9 cellular contexts compared by ENCODE assay signal in genomic region chr19:4327877-4328242, GRCh38. TPM values are rescaled to one million over a fixed set of nuclear protein-coding genes. Genes with fewer than 3 reads are reported as not detected.
DNase-seq lines count a peak whose midpoint lies in the region; ATAC-seq and TF ChIP-seq lines count a peak whose summit lies in the region.
"Had no signal": no experiment of that assay in that cellular context is flagged by ENCODE, and none has a peak within 500 bp of the region (broad histone marks: within the 10 kb centered on the region; RNA-seq: fewer than 3 reads in every experiment).

No MANE protein-coding gene starts in this region.

- H3K36me3 ChIP-seq in lower lobe of right lung = no peaks in the 10 kb centered on the region
- H3K36me3 ChIP-seq in upper lobe of left lung = no peaks in the 10 kb centered on the region

- no peaks in the 10 kb centered on the region for H3K36me3 Mint-ChIP-seq in activated naive CD4-positive, alpha-beta T cell treated with anti-CD3 and anti-CD28 coated beads, Interleukin-2, amount 10 ng/mL, durations not matched to agents 7 days and 5 days
- H3K36me3 Mint-ChIP-seq in activated naive CD8-positive, alpha-beta T cell treated with anti-CD3 and anti-CD28 coated beads, Interleukin-2, amount 10 ng/mL, durations not matched to agents 7 days and 5 days = peaks cover 4% of the 10 kb centered on the region

- H3K27ac ChIP-seq in lower lobe of right lung (no peak overlapping the region), upper lobe of left lung (peak overlapping the region in 1 of 4 donors; percentile 61)

- ATAC-seq in activated naive CD8-positive, alpha-beta T cell treated with anti-CD3 and anti-CD28 coated beads, Interleukin-2, amount 10 ng/mL, durations not matched to agents 7 days and 5 days (ENCODE audit: low read depth) = peak; percentile 15
- ATAC-seq in lower lobe of right lung (peak; percentile 20 to 44), upper lobe of left lung (ENCODE audit: low FRiP score in 2 of 2) (peak in 1 of 2 donors; percentile 28), HG03378 (IDR thresholded peaks at IDR 0.05; ENCODE audit: unreplicated experiment) (no peak)

- H3K4me3 Mint-ChIP-seq in activated naive CD4-positive, alpha-beta T cell treated with anti-CD3 and anti-CD28 coated beads, Interleukin-2, amount 10 ng/mL, durations not matched to agents 7 days and 5 days = peak overlapping the region; percentile 78
- peak overlapping the region; percentile 86 for H3K4me3 Mint-ChIP-seq in activated naive CD8-positive, alpha-beta T cell treated with anti-CD3 and anti-CD28 coated beads, Interleukin-2, amount 10 ng/mL, durations not matched to agents 7 days and 5 days

- H3K27ac Mint-ChIP-seq in activated naive CD4-positive, alpha-beta T cell treated with anti-CD3 and anti-CD28 coated beads, Interleukin-2, amount 10 ng/mL, durations not matched to agents 7 days and 5 days = peak overlapping the region; percentile 78
- peak overlapping the region; percentile 89 for H3K27ac Mint-ChIP-seq in activated naive CD8-positive, alpha-beta T cell treated with anti-CD3 and anti-CD28 coated beads, Interleukin-2, amount 10 ng/mL, durations not matched to agents 7 days and 5 days

- H3K9me3 Mint-ChIP-seq in activated naive CD4-positive, alpha-beta T cell treated with anti-CD3 and anti-CD28 coated beads, Interleukin-2, amount 10 ng/mL, durations not matched to agents 7 days and 5 days = no peaks in the 10 kb centered on the region
- no peaks in the 10 kb centered on the region for H3K9me3 Mint-ChIP-seq in activated naive CD8-positive, alpha-beta T cell treated with anti-CD3 and anti-CD28 coated beads, Interleukin-2, amount 10 ng/mL, durations not matched to agents 7 days and 5 days

- H3K4me3 ChIP-seq in lower lobe of right lung = peak overlapping the region; percentile 55
- H3K4me3 ChIP-seq in upper lobe of left lung = peak overlapping the region; percentile 19 to 57 (median 40)

- CTCF ChIA-PET in activated naive CD4-positive, alpha-beta T cell treated with anti-CD3 and anti-CD28 coated beads, Interleukin-2, amount 10 ng/mL, durations not matched to agents 7 days and 5 days (lab: Charles Lee) = interaction anchor here (0.8 kb wide), 1 partner anchor 326 kb away, joined by 3 read pairs; no protein-coding TSS in a partner anchor

- intact Hi-C loops in lower lobe of right lung (cut with DNase I) = no loop called here

- no peaks in the 10 kb centered on the region for H3K9me3 ChIP-seq in lower lobe of right lung
- no peaks in the 10 kb centered on the region for H3K9me3 ChIP-seq in upper lobe of left lung

- H3K4me1 ChIP-seq in lower lobe of right lung (peaks cover 13% of the 10 kb centered on the region), upper lobe of left lung (peaks cover 18 to 24% (median 21%) of the 10 kb centered on the region in 4 donors)

- H3K4me1 Mint-ChIP-seq in activated naive CD4-positive, alpha-beta T cell treated with anti-CD3 and anti-CD28 coated beads, Interleukin-2, amount 10 ng/mL, durations not matched to agents 7 days and 5 days = peaks cover 35% of the 10 kb centered on the region
- H3K4me1 Mint-ChIP-seq in activated naive CD8-positive, alpha-beta T cell treated with anti-CD3 and anti-CD28 coated beads, Interleukin-2, amount 10 ng/mL, durations not matched to agents 7 days and 5 days = peaks cover 20% of the 10 kb centered on the region

- 8 to 14% methylated on average over 2 to 12 of the region's 13 CpGs for whole genome bisulfite sequencing in upper lobe of left lung, 2 donors

- peaks cover 27% of the 10 kb centered on the region for H3K27me3 Mint-ChIP-seq in activated naive CD4-positive, alpha-beta T cell treated with anti-CD3 and anti-CD28 coated beads, Interleukin-2, amount 10 ng/mL, durations not matched to agents 7 days and 5 days
- H3K27me3 Mint-ChIP-seq in activated naive CD8-positive, alpha-beta T cell treated with anti-CD3 and anti-CD28 coated beads, Interleukin-2, amount 10 ng/mL, durations not matched to agents 7 days and 5 days = no peaks in the 10 kb centered on the region

- no peaks in the 10 kb centered on the region for H3K27me3 ChIP-seq in lower lobe of right lung (ENCODE audit: low read depth)
- no peaks in the 10 kb centered on the region for H3K27me3 ChIP-seq in upper lobe of left lung

- TF ChIP-seq EP300 in upper lobe of left lung (IDR thresholded peaks at IDR 0.05) = no peak

- POLR2A ChIA-PET in activated naive CD8-positive, alpha-beta T cell treated with anti-CD3 and anti-CD28 coated beads, Interleukin-2, amount 10 ng/mL, durations not matched to agents 7 days and 5 days (lab: Charles Lee) = interaction anchor here (0.9 to 4.1 kb wide), 6 partner anchors 16 to 143 kb away, joined by 3 to 30 read pairs (median 6); partner anchors contain the start of genes CHAF1A, FSD1, MPND and TMIGD2

- TF ChIP-seq CTCF in lower lobe of right lung (IDR thresholded peaks at IDR 0.05) = no peak
- TF ChIP-seq CTCF in upper lobe of left lung (IDR thresholded peaks at IDR 0.05) = no peak

- DNase-seq in activated naive CD4-positive, alpha-beta T cell treated with anti-CD3 and anti-CD28 coated beads, Interleukin-2, amount 10 ng/mL, durations not matched to agents 7 days and 5 days = no peak
- DNase-seq in activated naive CD4-positive, alpha-beta T cell (lab: John Stamatoyannopoulos, UW) = no peak
- DNase-seq in activated naive CD8-positive, alpha-beta T cell treated with anti-CD3 and anti-CD28 coated beads, Interleukin-2, amount 10 ng/mL, durations not matched to agents 7 days and 5 days = no peak
- DNase-seq in lower lobe of right lung (no peak), upper lobe of left lung (no peak), Kasumi-1 (lab: John Stamatoyannopoulos, UW) (no peak), NCI-H2107 treated with DMSO at 0.1 percent for 48 hours (lab: John Stamatoyannopoulos, UW; ENCODE audit: unreplicated experiment) (no peak)

- TF ChIP-seq POLR2A in upper lobe of left lung (IDR thresholded peaks at IDR 0.05) = no peak

RNA-seq across cellular contexts. Expression of gene STAP2, which starts 10.8 kb away (rescaled TPM):
- total RNA-seq in activated naive CD8-positive, alpha-beta T cell treated with anti-CD3 and anti-CD28 coated beads, Interleukin-2, amount 10 ng/mL, durations not matched to agents 7 days and 5 days = 1 to 10 TPM; 8.4 to 8.8 TPM
- total RNA-seq in lower lobe of right lung = 11.8 TPM
- 10 to 100 TPM; 11.2 to 39.8 (median 14.7) TPM for total RNA-seq in upper lobe of left lung

RNA-seq across cellular contexts. Expression of gene MPND, which starts 15.5 kb away (rescaled TPM):
- 10 to 100 TPM; 23.7 to 26.2 TPM for total RNA-seq in activated naive CD8-positive, alpha-beta T cell treated with anti-CD3 and anti-CD28 coated beads, Interleukin-2, amount 10 ng/mL, durations not matched to agents 7 days and 5 days
- total RNA-seq in lower lobe of right lung (41.2 TPM), upper lobe of left lung (10 to 100 TPM in 4 of 6 donors, 1 to 10 TPM in 2; 7.7 to 37.1 (median 15.6) TPM)

RNA-seq across cellular contexts. Expression of gene FSD1, which starts 23.5 kb away (rescaled TPM):
- total RNA-seq in activated naive CD8-positive, alpha-beta T cell treated with anti-CD3 and anti-CD28 coated beads, Interleukin-2, amount 10 ng/mL, durations not matched to agents 7 days and 5 days = 10 to 100 TPM; 20.8 to 21.8 TPM
- total RNA-seq in lower lobe of right lung (0.62 TPM), upper lobe of left lung (1 to 10 TPM in 2 of 6 donors, under 1 TPM in 4; 0.54 to 2.1 (median 0.82) TPM)

RNA-seq across cellular contexts. Expression of gene TMIGD2, which starts 25.7 kb away (rescaled TPM):
- total RNA-seq in activated naive CD8-positive, alpha-beta T cell treated with anti-CD3 and anti-CD28 coated beads, Interleukin-2, amount 10 ng/mL, durations not matched to agents 7 days and 5 days = 10 to 100 TPM; 49.3 to 50.5 TPM
- 1.7 TPM for total RNA-seq in lower lobe of right lung
- total RNA-seq in upper lobe of left lung = 1 to 10 TPM in 3 of 6 donors, under 1 TPM in 2, not detected in 1; 0.30 to 1.9 (median 1.3) TPM
- total RNA-seq: myocyte had no signal

RNA-seq across cellular contexts. Expression of gene SHD, which starts 48.8 kb away (rescaled TPM):
- total RNA-seq in activated naive CD8-positive, alpha-beta T cell treated with anti-CD3 and anti-CD28 coated beads, Interleukin-2, amount 10 ng/mL, durations not matched to agents 7 days and 5 days = not detected
- not detected for total RNA-seq in lower lobe of right lung
- under 1 TPM in 1 of 6 donors, not detected in 5; 0.98 TPM for total RNA-seq in upper lobe of left lung

Comparison
In these comparisons a context has a peak if more than half of its experiments do, and no peak if none do; other contexts are left out.
1. RNA of gene FSD1, which starts 23.5 kb away (total RNA-seq): 20.8 to 21.8 TPM in activated naive CD8-positive, alpha-beta T cell treated with anti-CD3 and anti-CD28 coated beads, Interleukin-2, amount 10 ng/mL, durations not matched to agents 7 days and 5 days; 0.54 to 2.1 TPM in upper lobe of left lung and 0.62 TPM in lower lobe of right lung (single experiment); every median in the first group is over 4 times any median in the second.